Comparison of ENCODE assay signal across 21 cellular contexts in genomic region chr18:13246121-13246520, GRCh38.
"Had no signal": no experiment of that assay in that cellular context is flagged by ENCODE, and none has a peak within 500 bp of the region (broad histone marks: within the 10 kb centered on the region; RNA-seq: fewer than 3 reads in every experiment).

No MANE protein-coding gene starts in this region.

- H3K9me3 ChIP-seq: lower lobe of right lung, SJSA1, tibial nerve had no signal

- H3K27ac ChIP-seq: dorsolateral prefrontal cortex, epithelial cell of prostate, lower lobe of right lung, SJSA1, tibial nerve, WERI-Rb-1 had no signal

- DNase-seq: activated CD4-positive, alpha-beta T cell treated with anti-CD3 and anti-CD28 coated beads for 4 hours; activated gamma-delta T cell treated with Interleukin-2 at 50 U/mL for 16 hours; activated T-cell treated with anti-CD3 and anti-CD28 coated beads, Interleukin-2, amount 50 U/mL, for 72 hours; amniotic stem cell; foreskin fibroblast; hippocampal formation; left cardiac atrium; midbrain; retina; stimulated activated CD4-positive, alpha-beta T cell treated with anti-CD3 and anti-CD28 coated beads, Interleukin-12 subunit alpha, Interleukin-12 subunit beta, amount 100 ng/mL, for 4 hours; stimulated activated CD4-positive, alpha-beta T cell treated with anti-CD3 and anti-CD28 coated beads, Interleukin-1b, Interleukin-23, amount 100 ng/mL, for 48 hours; stimulated activated CD8-positive, alpha-beta memory T cell treated with anti-CD3 and anti-CD28 coated beads, Interleukin-4, amount 100 ng/mL, for 48 hours; stimulated activated naive CD4-positive, alpha-beta T cell; T-helper 17 cell; WERI-Rb-1 had no signal

- H3K27me3 ChIP-seq: dorsolateral prefrontal cortex, SJSA1, tibial nerve had no signal

- ATAC-seq: activated naive CD4-positive, alpha-beta T cell treated with anti-CD3 and anti-CD28 coated beads, Interleukin-2, amount 50 U/mL, for 72 hours; activated T-cell treated with anti-CD3 and anti-CD28 coated beads, Interleukin-2, amount 50 U/mL, for 72 hours; left cardiac atrium; T-helper 17 cell had no signal

- H3K4me3 ChIP-seq: dorsolateral prefrontal cortex, lower lobe of right lung, SJSA1, tibial nerve had no signal

- H3K4me1 ChIP-seq: lower lobe of right lung, SJSA1, tibial nerve had no signal

- H3K36me3 ChIP-seq: lower lobe of right lung, SJSA1, tibial nerve, WERI-Rb-1 had no signal
